ENCODE assay signal across 28 cellular contexts in genomic region chr6:11972270-11972669, GRCh38. TPM values are rescaled to one million over a fixed set of nuclear protein-coding genes. Genes with fewer than 3 reads are reported as not detected.
DNase-seq lines count a peak whose midpoint lies in the region; ATAC-seq, FAIRE-seq and TF ChIP-seq lines count a peak whose summit lies in the region.
"Had no signal": no experiment of that assay in that cellular context is flagged by ENCODE, and none has a peak within 500 bp of the region (broad histone marks: within the 10 kb centered on the region; RNA-seq: fewer than 3 reads in every experiment).

No MANE protein-coding gene starts in this region.

- H3K4me3 ChIP-seq in HUES48 (ENCODE audit: low read depth, low read length), result no peak overlapping the region
- no peak overlapping the region for H3K4me3 ChIP-seq in iPS-20b (ENCODE audit: low read length)
- H3K4me3 ChIP-seq in smooth muscle cell, result no peak overlapping the region
- no peak overlapping the region for H3K4me3 ChIP-seq in OCI-LY7 (ENCODE audit: low read depth, low read length, poor library complexity, severe bottlenecking)
- H3K4me3 ChIP-seq: A549; BLaER1 treated with 17β-estradiol and CSF1 and Interleukin-3, amounts not matched to agents 10 nM and 100 nM; MG63 had no signal

- TF ChIP-seq POLR2A in GM12891 (IDR thresholded peaks at IDR 0.05; ENCODE audit: low read depth, low read length), result no peak

- H3K79me2 ChIP-seq in smooth muscle cell (ENCODE audit: low read depth), result no peaks in the 10 kb centered on the region
- no peaks in the 10 kb centered on the region for H3K79me2 ChIP-seq in OCI-LY7 (ENCODE audit: insufficient read depth, low read depth, low read length)

- WGBS in smooth muscle cell (ENCODE audit: low lambda C conversion rate), result 82% methylated on average over 8 of the region's 8 CpGs

- FAIRE-seq in GM12891 (lab: Jason Lieb, UNC), result no peak
- FAIRE-seq: A549, D721Med, HepG2 had no signal

- H3K27ac ChIP-seq in HUES48 (ENCODE audit: low read depth, low read length) (peak overlapping the region; percentile 84), iPS-20b (ENCODE audit: low read length) (peak overlapping the region; percentile 73), smooth muscle cell (ENCODE audit: low read depth) (peak overlapping the region; percentile 85), OCI-LY7 (ENCODE audit: low read depth, low read length, poor library complexity, severe bottlenecking) (no peak overlapping the region)
- H3K27ac ChIP-seq: A549 had no signal

- H2AFZ ChIP-seq in smooth muscle cell (ENCODE audit: low read depth) (no peak overlapping the region), OCI-LY7 (ENCODE audit: low read length) (no peak overlapping the region)

- peak; percentile 57 for ATAC-seq in WTC11
- ATAC-seq in activated T-helper 17 cell treated with anti-CD3 and anti-CD28 coated beads, Interleukin-2, amount 50 U/mL, for 72 hours (replicated peaks), result no peak
- ATAC-seq: A549, HepG2 had no signal

- 0 out of 2 replicates have a peak, but pooled peaks cover 3% of the 10 kb centered on the region for H3K36me3 Mint-ChIP-seq in WTC11
- H3K36me3 Mint-ChIP-seq in activated T-helper 17 cell treated with anti-CD3 and anti-CD28 coated beads, Interleukin-2, amount 50 U/mL, for 72 hours (ENCODE audit: low read depth), result no peaks in the 10 kb centered on the region

- H3K36me3 ChIP-seq in HUES48 (ENCODE audit: control insufficient read depth, insufficient read depth, low read length), result no peaks in the 10 kb centered on the region
- H3K36me3 ChIP-seq in iPS-20b (ENCODE audit: insufficient read depth, low read depth, low read length), result no peaks in the 10 kb centered on the region
- H3K36me3 ChIP-seq in smooth muscle cell (ENCODE audit: low read depth), result no peaks in the 10 kb centered on the region
- no peaks in the 10 kb centered on the region for H3K36me3 ChIP-seq in OCI-LY7 (ENCODE audit: insufficient read depth, low read length)
- H3K36me3 ChIP-seq: BLaER1 treated with 17β-estradiol and CSF1 and Interleukin-3, amounts not matched to agents 10 nM and 100 nM; MG63 had no signal

- DNase-seq in WTC11 (ENCODE audit: low spot score), result no peak
- no peak for DNase-seq in smooth muscle cell (lab: John Stamatoyannopoulos, UW; ENCODE audit: unreplicated experiment)
- no peak for DNase-seq in activated CD8-positive, alpha-beta memory T cell treated with anti-CD3 and anti-CD28 coated beads for 24 hours
- no peak for DNase-seq in GM12891 (ENCODE audit: insufficient read length, low spot score)
- DNase-seq in OCI-LY7 (ENCODE audit: low spot score), result no peak
- DNase-seq: AML-193; CD4-positive, alpha-beta T cell; H7; KG1; MG63; NCI-H1105 treated with DMSO at 0.1 percent for 48 hours; NCI-H146; NCI-H1930; NCI-H2107; NCI-H446 treated with DMSO at 0.1 percent for 48 hours; NCI-H526; NCI-H82; NK-92 treated with Interleukin-12 subunit alpha and Interleukin-12 subunit beta, amount 100 ng/mL, for 24 hours; Right ventricle myocardium superior; RPMI8226; T-helper 1 cell had no signal

- no peaks in the 10 kb centered on the region for H3K27me3 ChIP-seq in HUES48 (ENCODE audit: control insufficient read depth, insufficient read depth, low read length)
- H3K27me3 ChIP-seq in iPS-20b (ENCODE audit: insufficient read depth, low read length), result no peaks in the 10 kb centered on the region
- H3K27me3 ChIP-seq in smooth muscle cell (ENCODE audit: low read depth), result no peaks in the 10 kb centered on the region
- H3K27me3 ChIP-seq: BLaER1 treated with 17β-estradiol and CSF1 and Interleukin-3, amounts not matched to agents 10 nM and 100 nM; MG63 had no signal

- H3K27me3 Mint-ChIP-seq in WTC11 (ENCODE audit: low read depth), result peaks cover 8% of the 10 kb centered on the region; the same call in 1 of the 2 replicates
- peaks cover 3% of the 10 kb centered on the region for H3K27me3 Mint-ChIP-seq in activated T-helper 17 cell treated with anti-CD3 and anti-CD28 coated beads, Interleukin-2, amount 50 U/mL, for 72 hours
- H3K27me3 Mint-ChIP-seq: CD4-positive, alpha-beta T cell had no signal

- H4K20me1 ChIP-seq in smooth muscle cell (ENCODE audit: low read depth) (no peaks in the 10 kb centered on the region), OCI-LY7 (ENCODE audit: insufficient read depth, low read length) (no peaks in the 10 kb centered on the region)
- H4K20me1 ChIP-seq: BLaER1 treated with 17β-estradiol and CSF1 and Interleukin-3, amounts not matched to agents 10 nM and 100 nM had no signal

- no peaks in the 10 kb centered on the region for H3K9me2 ChIP-seq in OCI-LY7 (ENCODE audit: insufficient read depth, low read length)

- POLR2A ChIA-PET in WTC11 (lab: Charles Lee) (no interaction called here), OCI-LY7 (lab: Charles Lee) (interaction anchor here (0.7 to 1.9 kb wide), 2 partner anchors 11 to 361 kb away, joined by 3 to 9 read pairs; no protein-coding TSS in a partner anchor)

- H3K4me3 Mint-ChIP-seq in WTC11, result no peak overlapping the region
- H3K4me3 Mint-ChIP-seq in activated T-helper 17 cell treated with anti-CD3 and anti-CD28 coated beads, Interleukin-2, amount 50 U/mL, for 72 hours, result no peak overlapping the region
- H3K4me3 Mint-ChIP-seq: CD4-positive, alpha-beta T cell had no signal

- intact Hi-C loops in OCI-LY7 (cut with micrococcal nuclease; ENCODE audit: unreplicated experiment), result no loop called here

- H3K9ac ChIP-seq in HUES48 (ENCODE audit: low read depth, low read length), result no peak overlapping the region
- H3K9ac ChIP-seq in iPS-20b (ENCODE audit: low read depth, low read length), result peak overlapping the region; percentile 32; the same call in 1 of the 2 replicates
- peak overlapping the region; percentile 9 for H3K9ac ChIP-seq in smooth muscle cell (ENCODE audit: low read depth)
- H3K9ac ChIP-seq: BLaER1 treated with 17β-estradiol and CSF1 and Interleukin-3, amounts not matched to agents 10 nM and 100 nM had no signal

- H3K4me1 Mint-ChIP-seq in WTC11, result peaks cover 32% of the 10 kb centered on the region
- H3K4me1 Mint-ChIP-seq in activated T-helper 17 cell treated with anti-CD3 and anti-CD28 coated beads, Interleukin-2, amount 50 U/mL, for 72 hours, result no peaks in the 10 kb centered on the region

- H3K9me3 ChIP-seq in HUES48 (ENCODE audit: control insufficient read depth, insufficient read depth, low read length) (no peaks in the 10 kb centered on the region), iPS-20b (ENCODE audit: insufficient read depth, low read depth, low read length) (no peaks in the 10 kb centered on the region), smooth muscle cell (replicated peaks; ENCODE audit: low read depth) (no peaks in the 10 kb centered on the region), OCI-LY7 (ENCODE audit: low read length) (no peaks in the 10 kb centered on the region)
- H3K9me3 ChIP-seq: A549; BLaER1 treated with 17β-estradiol and CSF1 and Interleukin-3, amounts not matched to agents 10 nM and 100 nM; MG63 had no signal

- BruUV-seq in OCI-LY7 (replicated peaks; lab: Mats Ljungman, UMichigan), result no TSS peak

- H3K9me3 Mint-ChIP-seq in WTC11, result peaks cover 13% of the 10 kb centered on the region
- no peaks in the 10 kb centered on the region for H3K9me3 Mint-ChIP-seq in activated T-helper 17 cell treated with anti-CD3 and anti-CD28 coated beads, Interleukin-2, amount 50 U/mL, for 72 hours
- H3K9me3 Mint-ChIP-seq: CD4-positive, alpha-beta T cell had no signal

- H3K27ac Mint-ChIP-seq in WTC11, result no peak overlapping the region
- H3K27ac Mint-ChIP-seq in activated T-helper 17 cell treated with anti-CD3 and anti-CD28 coated beads, Interleukin-2, amount 50 U/mL, for 72 hours, result no peak overlapping the region
- H3K27ac Mint-ChIP-seq: CD4-positive, alpha-beta T cell had no signal

- CTCF ChIA-PET in WTC11 (lab: Charles Lee), result interaction anchor here (1.0 to 1.4 kb wide), 3 partner anchors 19 to 316 kb away, joined by 3 to 4 read pairs (median 3); no protein-coding TSS in a partner anchor
- CTCF ChIA-PET in OCI-LY7 (lab: Charles Lee; ENCODE audit: unreplicated experiment), result no interaction called here

- H3K4me2 ChIP-seq in smooth muscle cell (no peak overlapping the region), OCI-LY7 (ENCODE audit: low read length) (no peak overlapping the region)
- H3K4me2 ChIP-seq: A549 had no signal

- peaks cover 4% of the 10 kb centered on the region for H3F3A ChIP-seq in smooth muscle cell (ENCODE audit: low read depth)

- peaks cover 19% of the 10 kb centered on the region for H3K4me1 ChIP-seq in HUES48 (ENCODE audit: control insufficient read depth, insufficient read depth, low read length)
- peaks cover 24% of the 10 kb centered on the region for H3K4me1 ChIP-seq in iPS-20b (ENCODE audit: insufficient read depth, low read length)
- no peaks in the 10 kb centered on the region for H3K4me1 ChIP-seq in smooth muscle cell (ENCODE audit: low read depth)
- no peaks in the 10 kb centered on the region for H3K4me1 ChIP-seq in OCI-LY7 (ENCODE audit: insufficient read depth, low read length, poor library complexity, severe bottlenecking)

- TF ChIP-seq CTCF in WTC11 (IDR thresholded peaks at IDR 0.05) (no peak), smooth muscle cell (IDR thresholded peaks at IDR 0.05; ENCODE audit: borderline replicate concordance, insufficient read depth, poor library complexity, severe bottlenecking) (no peak), OCI-LY7 (conservative IDR thresholded peaks at IDR 0.05; ENCODE audit: low read length) (no peak)

TF ChIP-seq in GM12891, 5 proteins besides CTCF, POLR2A, EP300 and RAD21:
- TF ChIP-seq PAX5 (IDR thresholded peaks at IDR 0.05; ENCODE audit: insufficient read depth, low read length, severe bottlenecking), result no peak
- no peak for TF ChIP-seq TAF1 (IDR thresholded peaks at IDR 0.05; ENCODE audit: low read depth, low read length)
- no peak for TF ChIP-seq POU2F2 (IDR thresholded peaks at IDR 0.05; ENCODE audit: low read depth, low read length)
- no peak for TF ChIP-seq SPI1 (IDR thresholded peaks at IDR 0.05; ENCODE audit: low read depth, low read length)
- TF ChIP-seq POLR2AphosphoS5 (IDR thresholded peaks at IDR 0.05; ENCODE audit: low read depth, low read length), result no peak

RNA-seq across cellular contexts. Expression of gene HIVEP1, which starts 39.8 kb away (rescaled TPM):
- 19.9 to 24.3 TPM (median 20.9 TPM) in 3 replicates for total RNA-seq in WTC11 (2021)
- 51.9 and 58.8 TPM in 2 replicates for total RNA-seq in smooth muscle cell
- polyA plus RNA-seq in smooth muscle cell, result 6.8 and 8.0 TPM in 2 replicates
- 13.9 TPM for polyA plus RNA-seq in GM12891 (2012; ENCODE audit: low read depth, missing spikeins)
- 18.3 and 22.6 TPM in 2 replicates for total RNA-seq in OCI-LY7 (2014; rRNA removed; shearing (Covaris generic))
- 22.1 and 29.5 TPM in 2 replicates for total RNA-seq in OCI-LY7 (2022)
- total RNA-seq in activated T-helper 17 cell treated with anti-CD3 and anti-CD28 coated beads, Interleukin-2, amount 50 U/mL, for 72 hours, result 10 to 100 TPM; 29.4 to 75.5 TPM
